ENCODE assay signal across 12 cellular contexts in the genomic region with DNA sequence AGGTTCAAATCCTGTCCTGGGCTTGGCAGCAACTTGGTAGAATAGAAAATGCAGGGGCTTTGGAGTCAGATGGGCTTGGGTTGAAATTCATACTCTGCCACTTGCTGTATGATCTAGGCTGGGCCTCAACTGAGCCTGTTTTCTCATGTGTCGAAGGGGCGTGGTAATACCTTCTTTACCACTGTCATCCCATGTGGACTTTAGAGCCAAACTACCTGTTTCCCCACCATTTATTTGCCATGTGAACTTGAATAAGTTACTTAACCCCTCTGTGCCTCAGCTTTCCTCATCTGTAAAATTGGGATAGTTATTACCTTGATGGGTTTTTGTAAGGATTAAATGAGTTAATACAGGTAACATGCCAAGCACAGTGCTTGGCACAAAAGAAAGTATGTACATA.
DNase-seq lines count a peak whose midpoint lies in the region; ATAC-seq and TF ChIP-seq lines count a peak whose summit lies in the region.
"Had no signal": no experiment of that assay in that cellular context is flagged by ENCODE, and none has a peak within 500 bp of the region (broad histone marks: within the 10 kb centered on the region; RNA-seq: fewer than 3 reads in every experiment).

No MANE protein-coding gene starts in this region.

- peak overlapping the region; percentile 65; the same call in 1 of the 3 replicates for H2BK15ac ChIP-seq in IMR-90 (ENCODE audit: low read depth, low read length)

- H3K9me1 ChIP-seq in IMR-90 (ENCODE audit: insufficient read depth, low read length): peaks cover 2% of the 10 kb centered on the region

- H3K27me3 ChIP-seq in IMR-90 (ENCODE audit: control insufficient read depth, insufficient read depth, low read length) (no peaks in the 10 kb centered on the region), hepatocyte (no peaks in the 10 kb centered on the region), right lobe of liver (no peaks in the 10 kb centered on the region), transverse colon (no peaks in the 10 kb centered on the region)

- H3K4me2 ChIP-seq in IMR-90 (ENCODE audit: low read depth, low read length) (no peak overlapping the region), hepatocyte (no peak overlapping the region)

- POLR2A ChIA-PET in IMR-90 (lab: Charles Lee; ENCODE audit: unreplicated experiment): no interaction called here

- no peak overlapping the region for H3K56ac ChIP-seq in IMR-90 (ENCODE audit: extremely low read depth, insufficient read depth, low read length)

- H3K14ac ChIP-seq in IMR-90 (replicated peaks; ENCODE audit: low read depth, low read length): 0 out of 2 replicates have a peak overlapping the region, but pooled peaks have one; percentile 31

- H4K20me1 ChIP-seq in IMR-90 (ENCODE audit: insufficient read depth, low read length) (no peaks in the 10 kb centered on the region), hepatocyte (ENCODE audit: insufficient read depth, poor library complexity, severe bottlenecking) (no peaks in the 10 kb centered on the region)

- H3K9me3 ChIP-seq in IMR-90 (ENCODE audit: control insufficient read depth, insufficient read depth, low read length): peaks cover 3% of the 10 kb centered on the region; the same call in 1 of the 2 replicates
- no peaks in the 10 kb centered on the region for H3K9me3 ChIP-seq in hepatocyte (ENCODE audit: low read depth)
- no peaks in the 10 kb centered on the region for H3K9me3 ChIP-seq in right lobe of liver
- no peaks in the 10 kb centered on the region for H3K9me3 ChIP-seq in transverse colon
- H3K9me3 ChIP-seq: HAP-1 had no signal

- no CpG with 5 or more reads among the region's 2 CpGs for WGBS in IMR-90 (ENCODE audit: extremely low coverage in 2 of 2, insufficient read length in 1 of 2), 2 experiments
- WGBS in hepatocyte (ENCODE audit: low lambda C conversion rate, missing lambda C conversion rate): 87% methylated on average over 2 of the region's 2 CpGs
- 17% methylated on average over 2 of the region's 2 CpGs for WGBS in right lobe of liver (ENCODE audit: insufficient coverage, low coverage, low lambda C conversion rate, missing lambda C conversion rate)
- WGBS in transverse colon (ENCODE audit: low coverage in 1 of 2), 2 donors: 58% methylated on average over 2 of the region's 2 CpGs; no CpG with 5 or more reads in 1 of the 2 donors

- TF ChIP-seq EP300 in transverse colon (IDR thresholded peaks at IDR 0.05; ENCODE audit: low read depth): no peak

- BruUV-seq in IMR-90 (replicated peaks; lab: Mats Ljungman, UMichigan): no TSS peak

- no peaks in the 10 kb centered on the region for H3K79me1 ChIP-seq in IMR-90 (ENCODE audit: low read depth in 1 of 2, low read length in 2 of 2)

- CTCF ChIA-PET in IMR-90 (lab: Yijun Ruan, JAX): no interaction called here

- H3K4me3 ChIP-seq in IMR-90 (ENCODE audit: insufficient read depth, low read depth, low read length) (no peak overlapping the region), hepatocyte (no peak overlapping the region), right lobe of liver (no peak overlapping the region), transverse colon (no peak overlapping the region), foreskin fibroblast (ENCODE audit: low read depth in 1 of 2, low read length in 2 of 2) (no peak overlapping the region), coronary artery (no peak overlapping the region)
- H3K4me3 ChIP-seq: GM12878, HAP-1 had no signal

- H2BK120ac ChIP-seq in IMR-90 (ENCODE audit: low read depth, low read length): peak overlapping the region; percentile 86

- no peak for ATAC-seq in IMR-90 (ENCODE audit: low read depth)
- ATAC-seq in right lobe of liver: peak; percentile 44 to 76 (median 74)
- no peak for ATAC-seq in GM21825 (IDR thresholded peaks at IDR 0.05; ENCODE audit: unreplicated experiment)
- ATAC-seq: GM12878 had no signal

- TF ChIP-seq CTCF in IMR-90 (conservative IDR thresholded peaks at IDR 0.05; ENCODE audit: low read depth, low read length) (no peak), hepatocyte (IDR thresholded peaks at IDR 0.05; ENCODE audit: poor library complexity) (no peak), right lobe of liver (IDR thresholded peaks at IDR 0.05) (no peak), transverse colon (IDR thresholded peaks at IDR 0.05) (no peak), foreskin fibroblast (IDR thresholded peaks at IDR 0.05; ENCODE audit: low read depth, low read length) (no peak), coronary artery (IDR thresholded peaks at IDR 0.05) (no peak)

- H4K8ac ChIP-seq in IMR-90 (ENCODE audit: low read depth in 2 of 2, low read length in 2 of 2): peak overlapping the region in 1 of 2 experiments; percentile 33; a peak in 2 of 4 replicates

- H2AFZ ChIP-seq in IMR-90 (replicated peaks; ENCODE audit: low read length, poor library complexity) (peak overlapping the region; percentile 51), hepatocyte (no peak overlapping the region)

- no peak for DNase-seq in IMR-90
- DNase-seq in hepatocyte (ENCODE audit: low spot score): peak; percentile 63
- DNase-seq in right lobe of liver: no peak
- DNase-seq in transverse colon: peak; percentile 41
- DNase-seq in foreskin fibroblast: no peak
- DNase-seq in coronary artery (ENCODE audit: low spot score): no peak
- DNase-seq: C1 segment of cervical spinal cord; CD4-positive, alpha-beta T cell; DMS79 had no signal

- no peak overlapping the region for H2BK5ac ChIP-seq in IMR-90 (ENCODE audit: low read depth, low read length, poor library complexity, severe bottlenecking)

- H2BK20ac ChIP-seq in IMR-90 (ENCODE audit: low read depth, low read length): peak overlapping the region; percentile 81; the same call in 1 of the 2 replicates

- no peak for TF ChIP-seq RAD21 in IMR-90 (IDR thresholded peaks at IDR 0.05; ENCODE audit: low read length)

- peak overlapping the region; percentile 64; the same call in 1 of the 2 replicates for H3K4ac ChIP-seq in IMR-90 (ENCODE audit: low read depth, low read length)

- H3K36me3 ChIP-seq in IMR-90 (ENCODE audit: control insufficient read depth, insufficient read depth, low read length) (no peaks in the 10 kb centered on the region), hepatocyte (replicated peaks; ENCODE audit: insufficient read depth, low read depth) (no peaks in the 10 kb centered on the region), right lobe of liver (no peaks in the 10 kb centered on the region), transverse colon (no peaks in the 10 kb centered on the region)
- H3K36me3 ChIP-seq: HAP-1 had no signal

- in situ Hi-C loops in IMR-90 (cut with MboI; ENCODE audit: low sequenced_read_pairs): no loop called here
- in situ Hi-C loops in transverse colon (cut with MboI; ENCODE audit: low pct_ligation_motif_present in 1 of 4, low pct_unique_long_range_greater_than_20kb in 1 of 4, low sequenced_read_pairs in 3 of 4): no loop called here

- no peak for TF ChIP-seq POLR2A in IMR-90 (IDR thresholded peaks at IDR 0.05; ENCODE audit: low read depth, low read length)
- TF ChIP-seq POLR2A in right lobe of liver (IDR thresholded peaks at IDR 0.05): no peak
- TF ChIP-seq POLR2A in transverse colon (IDR thresholded peaks at IDR 0.05): no peak

- H3K4me1 ChIP-seq in IMR-90 (ENCODE audit: control insufficient read depth, insufficient read depth, low read length) (peaks cover 4% of the 10 kb centered on the region; the same call in 1 of the 2 replicates), hepatocyte (ENCODE audit: insufficient read depth) (peaks cover 26% of the 10 kb centered on the region), right lobe of liver (peaks cover 0 to 14% (median 0%) of the 10 kb centered on the region in 4 donors), transverse colon (peaks cover 0 to 11% (median 0%) of the 10 kb centered on the region in 4 donors)
- H3K4me1 ChIP-seq: HAP-1 had no signal

- dilution Hi-C loops in IMR-90 (cut with HindIII; ENCODE audit: low sequenced_read_pairs, unreplicated experiment): no loop called here

- H3K18ac ChIP-seq in IMR-90 (ENCODE audit: low read depth, low read length): 0 out of 2 replicates have a peak overlapping the region, but pooled peaks have one; percentile 1

- no peaks in the 10 kb centered on the region for H3K79me2 ChIP-seq in hepatocyte

- no peaks in the 10 kb centered on the region for H3K9me2 ChIP-seq in hepatocyte (replicated peaks; ENCODE audit: insufficient read depth)

- H3K27ac ChIP-seq in IMR-90 (ENCODE audit: insufficient read depth, low read length) (no peak overlapping the region), hepatocyte (peak overlapping the region; percentile 78), right lobe of liver (no peak overlapping the region), transverse colon (peak overlapping the region in 2 of 4 donors; percentile 17 to 53), coronary artery (no peak overlapping the region)

- no peak overlapping the region for H3K23ac ChIP-seq in IMR-90 (ENCODE audit: low read depth, low read length)

- H4K91ac ChIP-seq in IMR-90 (ENCODE audit: insufficient read depth, low read depth, low read length): peak overlapping the region; percentile 55; the same call in 1 of the 2 replicates

- H2AK9ac ChIP-seq in IMR-90 (replicated peaks; ENCODE audit: low read depth, low read length, poor library complexity): peak overlapping the region; percentile 17

- intact Hi-C loops in IMR-90 (cut with micrococcal nuclease) (no loop called here), right lobe of liver (cut with DNase I) (no loop called here), transverse colon (cut with DNase I; ENCODE audit: low total_unique reads) (no loop called here)

- H3K9ac ChIP-seq in IMR-90 (ENCODE audit: low read depth, low read length): no peak overlapping the region

- H4K5ac ChIP-seq in IMR-90 (ENCODE audit: low read depth, low read length): peak overlapping the region; percentile 14; the same call in 1 of the 2 replicates

- peak overlapping the region; percentile 81; the same call in 1 of the 2 replicates for H2AK5ac ChIP-seq in IMR-90 (ENCODE audit: low read depth, low read length)

TF ChIP-seq in IMR-90, 13 proteins besides CTCF, POLR2A, EP300 and RAD21 (continues in another document):
- TF ChIP-seq MAFK (IDR thresholded peaks at IDR 0.05; ENCODE audit: low read depth, low read length) (no peak), MAZ (IDR thresholded peaks at IDR 0.05; ENCODE audit: borderline replicate concordance, low read depth, low read length) (no peak), RCOR1 (IDR thresholded peaks at IDR 0.05; ENCODE audit: insufficient replicate concordance, low read length) (no peak), RFX5 (IDR thresholded peaks at IDR 0.05; ENCODE audit: low read depth, low read length) (no peak), CHD1 (IDR thresholded peaks at IDR 0.05; ENCODE audit: low read depth, low read length) (no peak), NFE2L2 (IDR thresholded peaks at IDR 0.05; ENCODE audit: low read depth, low read length) (no peak), FOS (IDR thresholded peaks at IDR 0.05; ENCODE audit: low read depth, low read length) (no peak)

Comparison
In these comparisons a context has a peak if more than half of its experiments do, and no peak if none do; other contexts are left out.
1. ATAC-seq: peak in right lobe of liver (4 of 4); none in IMR-90 (single experiment) and GM21825 (single experiment).
2. DNase-seq: peak in hepatocyte (single experiment) and transverse colon (single experiment); none in IMR-90 (single experiment), right lobe of liver (0 of 3), foreskin fibroblast (0 of 2) and coronary artery (single experiment).